23 cellular contexts compared by ENCODE assay signal in the genomic region with DNA sequence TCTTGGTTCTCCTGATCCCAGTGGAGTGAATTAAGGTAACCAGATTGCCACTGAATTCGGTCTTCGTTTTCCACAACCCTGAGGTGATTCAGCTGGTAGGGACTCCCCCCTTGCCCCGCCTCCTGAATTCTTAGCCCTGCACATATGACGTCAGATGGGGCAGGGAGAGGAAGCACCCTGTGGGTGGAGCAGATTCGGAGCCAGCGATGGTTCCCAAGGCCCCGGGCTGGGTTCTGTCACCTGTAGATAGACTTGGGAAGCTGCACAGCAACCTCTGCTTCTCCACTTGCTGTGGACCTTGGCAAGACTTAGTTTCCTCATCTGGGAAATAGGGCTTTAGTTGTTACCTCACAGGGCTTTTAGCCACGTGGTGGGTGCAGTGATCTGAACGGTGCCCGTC.
A peak's percentile ranks its signal among the peaks of the same experiment; 100 is the strongest.
DNase-seq lines count a peak whose midpoint lies in the region; ATAC-seq, FAIRE-seq and TF ChIP-seq lines count a peak whose summit lies in the region.
"Had no signal": no experiment of that assay in that cellular context is flagged by ENCODE, and none has a peak within 500 bp of the region (broad histone marks: within the 10 kb centered on the region; RNA-seq: fewer than 3 reads in every experiment).

No MANE protein-coding gene starts in this region.

- ATAC-seq in HG03439 (IDR thresholded peaks at IDR 0.05; ENCODE audit: unreplicated experiment) (no peak), GM18909 (IDR thresholded peaks at IDR 0.05; ENCODE audit: poor library complexity, unreplicated experiment) (no peak)
- ATAC-seq: GM12878, GM23338, SK-N-SH treated with all-trans-retinoic acid at 6 μM for 48 hours had no signal

- H3K79me2 ChIP-seq in mesendoderm (ENCODE audit: control insufficient read depth, insufficient read depth, low read length) = no peaks in the 10 kb centered on the region

- no peak overlapping the region for H2BK15ac ChIP-seq in mesendoderm (replicated peaks; ENCODE audit: low read depth)

- no peak overlapping the region for H3K18ac ChIP-seq in mesendoderm (ENCODE audit: low read length)

- H3K4me1 Mint-ChIP-seq in activated CD4-positive, alpha-beta memory T cell treated with anti-CD3 and anti-CD28 coated beads for 36 hours (ENCODE audit: low read depth) = no peaks in the 10 kb centered on the region
- H3K4me1 Mint-ChIP-seq in activated CD4-positive, alpha-beta memory T cell treated with anti-CD3 and anti-CD28 coated beads, Interleukin-2, amount 10 ng/mL, durations not matched to agents 7 days and 5 days = no peaks in the 10 kb centered on the region
- H3K4me1 Mint-ChIP-seq: CD8-positive, alpha-beta memory T cell had no signal

- H3K4me2 ChIP-seq in mesendoderm (ENCODE audit: low read length) = no peak overlapping the region
- H3K4me2 ChIP-seq: GM23338 had no signal

- no peak for FAIRE-seq in bronchial epithelial cell (lab: Jason Lieb, UNC)
- FAIRE-seq: GM12878 had no signal

- intact Hi-C loops in activated CD4-positive, alpha-beta memory T cell treated with anti-CD3 and anti-CD28 coated beads for 36 hours (cut with micrococcal nuclease) = no loop called here

- no peaks in the 10 kb centered on the region for H3K27me3 ChIP-seq in bronchial epithelial cell (ENCODE audit: control insufficient read depth, insufficient read depth, low read length)
- H3K27me3 ChIP-seq in mesendoderm (ENCODE audit: insufficient read depth, low read length, poor library complexity) = no peaks in the 10 kb centered on the region
- H3K27me3 ChIP-seq: adrenal gland had no signal

- POLR2A ChIA-PET in activated CD4-positive, alpha-beta memory T cell treated with anti-CD3 and anti-CD28 coated beads for 36 hours (lab: Charles Lee) = no interaction called here
- POLR2A ChIA-PET in activated CD4-positive, alpha-beta memory T cell treated with anti-CD3 and anti-CD28 coated beads, Interleukin-2, amount 10 ng/mL, durations not matched to agents 7 days and 5 days (lab: Charles Lee) = no interaction called here

- no CpG with 5 or more reads among the region's 10 CpGs for WGBS in mesendoderm (ENCODE audit: extremely low coverage, insufficient coverage, low lambda C conversion rate)

- no peak overlapping the region for H3K9ac ChIP-seq in mesendoderm (ENCODE audit: low read length)

- peak; percentile 23 for DNase-seq in activated CD4-positive, alpha-beta memory T cell treated with anti-CD3 and anti-CD28 coated beads for 36 hours
- no peak for DNase-seq in activated CD4-positive, alpha-beta memory T cell treated with anti-CD3 and anti-CD28 coated beads, Interleukin-2, amount 10 ng/mL, durations not matched to agents 7 days and 5 days
- DNase-seq in HS-27A (ENCODE audit: low read depth) (peak; percentile 9), bronchial epithelial cell (ENCODE audit: low read depth) (peak; percentile 46), mesendoderm (peak; percentile 52), NCI-H1105 (lab: John Stamatoyannopoulos, UW) (no peak)
- DNase-seq: ACHN; activated CD8-positive, alpha-beta memory T cell treated with anti-CD3 and anti-CD28 coated beads for 24 hours; adrenal gland; CD8-positive, alpha-beta memory T cell; cerebellar nuclear complex; foreskin fibroblast; Kasumi-1; NCI-H1436; NCI-H345; stimulated activated naive CD4-positive, alpha-beta T cell treated with Interleukin-2 at 50 U/mL for 16 hours had no signal

- H3K9me3 Mint-ChIP-seq in activated CD4-positive, alpha-beta memory T cell treated with anti-CD3 and anti-CD28 coated beads for 36 hours = no peaks in the 10 kb centered on the region
- H3K9me3 Mint-ChIP-seq in activated CD4-positive, alpha-beta memory T cell treated with anti-CD3 and anti-CD28 coated beads, Interleukin-2, amount 10 ng/mL, durations not matched to agents 7 days and 5 days = no peaks in the 10 kb centered on the region
- H3K9me3 Mint-ChIP-seq: activated T-helper 1 cell treated with anti-CD3 and anti-CD28 coated beads, Interleukin-12 subunit alpha, Interleukin-12 subunit beta, Interleukin-2, Interleukin-4 antibody, amounts not matched to agents 30 ng/mL and 10 ng/mL and 1 ng/mL, durations not matched to agents 14 hours and 24 hours and 36 hours; CD8-positive, alpha-beta memory T cell; natural killer cell treated with Interleukin-12 subunit alpha and Interleukin-12 subunit beta and Interleukin-15 and Interleukin-18, amount 100 ng/mL, for 72 hours had no signal

- H3K36me3 ChIP-seq in bronchial epithelial cell (ENCODE audit: control insufficient read depth, insufficient read depth, low read length) = no peaks in the 10 kb centered on the region
- H3K36me3 ChIP-seq in mesendoderm (ENCODE audit: control insufficient read depth, insufficient read depth, low read length) = no peaks in the 10 kb centered on the region
- H3K36me3 ChIP-seq: adrenal gland had no signal

- H2BK120ac ChIP-seq in mesendoderm (ENCODE audit: low read depth, low read length) = no peak overlapping the region

- no peak overlapping the region for H2BK5ac ChIP-seq in mesendoderm (ENCODE audit: low read length)

- no peaks in the 10 kb centered on the region for H3K36me3 Mint-ChIP-seq in activated CD4-positive, alpha-beta memory T cell treated with anti-CD3 and anti-CD28 coated beads for 36 hours
- no peaks in the 10 kb centered on the region for H3K36me3 Mint-ChIP-seq in activated CD4-positive, alpha-beta memory T cell treated with anti-CD3 and anti-CD28 coated beads, Interleukin-2, amount 10 ng/mL, durations not matched to agents 7 days and 5 days (ENCODE audit: low read depth)
- H3K36me3 Mint-ChIP-seq: CD8-positive, alpha-beta memory T cell; natural killer cell treated with Interleukin-12 subunit alpha and Interleukin-12 subunit beta and Interleukin-15 and Interleukin-18, amount 100 ng/mL, for 72 hours had no signal

- TF ChIP-seq CTCF in bronchial epithelial cell (IDR thresholded peaks at IDR 0.05; ENCODE audit: insufficient read depth, low read length, severe bottlenecking) = no peak

- no peaks in the 10 kb centered on the region for H3K79me1 ChIP-seq in mesendoderm (ENCODE audit: low read length)

- no peak overlapping the region for H3K27ac Mint-ChIP-seq in activated CD4-positive, alpha-beta memory T cell treated with anti-CD3 and anti-CD28 coated beads for 36 hours
- H3K27ac Mint-ChIP-seq in activated CD4-positive, alpha-beta memory T cell treated with anti-CD3 and anti-CD28 coated beads, Interleukin-2, amount 10 ng/mL, durations not matched to agents 7 days and 5 days = no peak overlapping the region
- H3K27ac Mint-ChIP-seq: activated T-helper 1 cell treated with anti-CD3 and anti-CD28 coated beads, Interleukin-12 subunit alpha, Interleukin-12 subunit beta, Interleukin-2, Interleukin-4 antibody, amounts not matched to agents 30 ng/mL and 10 ng/mL and 1 ng/mL, durations not matched to agents 14 hours and 24 hours and 36 hours; CD8-positive, alpha-beta memory T cell; GM23338; natural killer cell treated with Interleukin-12 subunit alpha and Interleukin-12 subunit beta and Interleukin-15 and Interleukin-18, amount 100 ng/mL, for 72 hours had no signal

- H3K27me3 Mint-ChIP-seq in activated CD4-positive, alpha-beta memory T cell treated with anti-CD3 and anti-CD28 coated beads for 36 hours = peaks cover 16% of the 10 kb centered on the region
- peaks cover 10% of the 10 kb centered on the region for H3K27me3 Mint-ChIP-seq in activated CD4-positive, alpha-beta memory T cell treated with anti-CD3 and anti-CD28 coated beads, Interleukin-2, amount 10 ng/mL, durations not matched to agents 7 days and 5 days

- H3K23ac ChIP-seq in mesendoderm (ENCODE audit: low read length) = no peak overlapping the region

- H3K4me3 Mint-ChIP-seq in activated CD4-positive, alpha-beta memory T cell treated with anti-CD3 and anti-CD28 coated beads for 36 hours = no peak overlapping the region
- no peak overlapping the region for H3K4me3 Mint-ChIP-seq in activated CD4-positive, alpha-beta memory T cell treated with anti-CD3 and anti-CD28 coated beads, Interleukin-2, amount 10 ng/mL, durations not matched to agents 7 days and 5 days
- H3K4me3 Mint-ChIP-seq: activated T-helper 1 cell treated with anti-CD3 and anti-CD28 coated beads, Interleukin-12 subunit alpha, Interleukin-12 subunit beta, Interleukin-2, Interleukin-4 antibody, amounts not matched to agents 30 ng/mL and 10 ng/mL and 1 ng/mL, durations not matched to agents 14 hours and 24 hours and 36 hours; CD8-positive, alpha-beta memory T cell; GM23338; natural killer cell treated with Interleukin-12 subunit alpha and Interleukin-12 subunit beta and Interleukin-15 and Interleukin-18, amount 100 ng/mL, for 72 hours had no signal

- no peak overlapping the region for H3K4ac ChIP-seq in mesendoderm (ENCODE audit: low read depth, low read length)

- H4K5ac ChIP-seq in mesendoderm (ENCODE audit: low read length) = no peak overlapping the region

- no peak overlapping the region for H4K8ac ChIP-seq in mesendoderm (ENCODE audit: low read depth, low read length)

- CTCF ChIA-PET in activated CD4-positive, alpha-beta memory T cell treated with anti-CD3 and anti-CD28 coated beads for 36 hours (lab: Charles Lee) = interaction anchor here (0.7 to 1.0 kb wide), 2 partner anchors 13 to 36 kb away, joined by 3 read pairs; no protein-coding TSS in a partner anchor
- CTCF ChIA-PET in activated CD4-positive, alpha-beta memory T cell treated with anti-CD3 and anti-CD28 coated beads, Interleukin-2, amount 10 ng/mL, durations not matched to agents 7 days and 5 days (lab: Charles Lee) = no interaction called here

- no peaks in the 10 kb centered on the region for H3K4me1 ChIP-seq in mesendoderm (ENCODE audit: control insufficient read depth, low read depth, low read length)
- H3K4me1 ChIP-seq: adrenal gland had no signal

- H3K4me3 ChIP-seq in bronchial epithelial cell (ENCODE audit: low read depth, low read length) (no peak overlapping the region), mesendoderm (ENCODE audit: low read length) (no peak overlapping the region)
- H3K4me3 ChIP-seq: adrenal gland, GM12878, GM23338 had no signal

- H3K27ac ChIP-seq in mesendoderm (ENCODE audit: low read depth, low read length) = no peak overlapping the region
- H3K27ac ChIP-seq: adrenal gland had no signal

- no peak overlapping the region for H2AK5ac ChIP-seq in mesendoderm (ENCODE audit: low read length)

- H3K56ac ChIP-seq in mesendoderm (ENCODE audit: low read length) = no peak overlapping the region

Comparison
In these comparisons a context has a peak if more than half of its experiments do, and no peak if none do; other contexts are left out.
1. DNase-seq: peak in activated CD4-positive, alpha-beta memory T cell treated with anti-CD3 and anti-CD28 coated beads for 36 hours (single experiment), HS-27A (single experiment), bronchial epithelial cell (single experiment) and mesendoderm (single experiment); none in activated CD4-positive, alpha-beta memory T cell treated with anti-CD3 and anti-CD28 coated beads, Interleukin-2, amount 10 ng/mL, durations not matched to agents 7 days and 5 days (single experiment) and NCI-H1105 (single experiment).